In the genomic region with DNA sequence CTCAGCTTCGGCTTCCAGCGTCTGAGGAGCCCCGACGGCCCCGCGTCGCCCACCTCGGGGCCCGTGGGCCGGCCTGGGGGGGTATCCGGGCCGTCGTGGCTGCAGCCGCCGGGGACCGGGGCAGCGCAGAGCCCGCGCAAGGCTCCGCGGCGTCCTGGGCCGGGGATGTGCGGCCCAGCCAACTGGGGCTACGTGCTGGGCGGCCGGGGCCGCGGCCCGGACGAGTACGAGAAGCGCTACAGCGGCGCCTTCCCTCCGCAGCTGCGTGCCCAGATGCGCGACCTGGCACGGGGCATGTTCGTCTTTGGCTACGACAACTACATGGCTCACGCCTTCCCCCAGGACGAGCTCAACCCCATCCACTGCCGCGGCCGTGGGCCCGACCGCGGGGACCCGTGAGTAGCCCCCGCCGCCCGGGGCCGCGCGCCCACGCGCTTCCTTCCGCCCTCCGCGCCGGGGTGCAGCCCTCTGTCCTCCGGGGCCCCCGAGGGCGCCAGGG, we compare ENCODE assay signal across 1 cellular context.
TF ChIP-seq lines count a peak whose summit lies in the region.

No MANE protein-coding gene starts in this region.

TF ChIP-seq in K562, 482 proteins besides CTCF, POLR2A, EP300 and RAD21 (continued from another document and continues in another):
- TF ChIP-seq, protein P1, sequence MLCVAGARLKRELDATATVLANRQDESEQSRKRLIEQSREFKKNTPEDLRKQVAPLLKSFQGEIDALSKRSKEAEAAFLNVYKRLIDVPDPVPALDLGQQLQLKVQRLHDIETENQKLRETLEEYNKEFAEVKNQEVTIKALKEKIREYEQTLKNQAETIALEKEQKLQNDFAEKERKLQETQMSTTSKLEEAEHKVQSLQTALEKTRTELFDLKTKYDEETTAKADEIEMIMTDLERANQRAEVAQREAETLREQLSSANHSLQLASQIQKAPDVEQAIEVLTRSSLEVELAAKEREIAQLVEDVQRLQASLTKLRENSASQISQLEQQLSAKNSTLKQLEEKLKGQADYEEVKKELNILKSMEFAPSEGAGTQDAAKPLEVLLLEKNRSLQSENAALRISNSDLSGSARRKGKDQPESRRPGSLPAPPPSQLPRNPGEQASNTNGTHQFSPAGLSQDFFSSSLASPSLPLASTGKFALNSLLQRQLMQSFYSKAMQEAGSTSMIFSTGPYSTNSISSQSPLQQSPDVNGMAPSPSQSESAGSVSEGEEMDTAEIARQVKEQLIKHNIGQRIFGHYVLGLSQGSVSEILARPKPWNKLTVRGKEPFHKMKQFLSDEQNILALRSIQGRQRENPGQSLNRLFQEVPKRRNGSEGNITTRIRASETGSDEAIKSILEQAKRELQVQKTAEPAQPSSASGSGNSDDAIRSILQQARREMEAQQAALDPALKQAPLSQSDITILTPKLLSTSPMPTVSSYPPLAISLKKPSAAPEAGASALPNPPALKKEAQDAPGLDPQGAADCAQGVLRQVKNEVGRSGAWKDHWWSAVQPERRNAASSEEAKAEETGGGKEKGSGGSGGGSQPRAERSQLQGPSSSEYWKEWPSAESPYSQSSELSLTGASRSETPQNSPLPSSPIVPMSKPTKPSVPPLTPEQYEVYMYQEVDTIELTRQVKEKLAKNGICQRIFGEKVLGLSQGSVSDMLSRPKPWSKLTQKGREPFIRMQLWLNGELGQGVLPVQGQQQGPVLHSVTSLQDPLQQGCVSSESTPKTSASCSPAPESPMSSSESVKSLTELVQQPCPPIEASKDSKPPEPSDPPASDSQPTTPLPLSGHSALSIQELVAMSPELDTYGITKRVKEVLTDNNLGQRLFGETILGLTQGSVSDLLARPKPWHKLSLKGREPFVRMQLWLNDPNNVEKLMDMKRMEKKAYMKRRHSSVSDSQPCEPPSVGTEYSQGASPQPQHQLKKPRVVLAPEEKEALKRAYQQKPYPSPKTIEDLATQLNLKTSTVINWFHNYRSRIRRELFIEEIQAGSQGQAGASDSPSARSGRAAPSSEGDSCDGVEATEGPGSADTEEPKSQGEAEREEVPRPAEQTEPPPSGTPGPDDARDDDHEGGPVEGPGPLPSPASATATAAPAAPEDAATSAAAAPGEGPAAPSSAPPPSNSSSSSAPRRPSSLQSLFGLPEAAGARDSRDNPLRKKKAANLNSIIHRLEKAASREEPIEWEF (CRISPR knock-in tag; IDR thresholded peaks at IDR 0.05), result no peak
- no peak for TF ChIP-seq LEF1 (IDR thresholded peaks at IDR 0.05)
- TF ChIP-seq GTF2E2 (tag; IDR thresholded peaks at IDR 0.05), result peak; percentile 84; the same call in 1 of the 2 replicates
- TF ChIP-seq CREB3L1 (IDR thresholded peaks at IDR 0.05; ENCODE audit: borderline replicate concordance, low read depth), result peak; percentile 46; the same call in 1 of the 2 replicates
- TF ChIP-seq E2F4 (CRISPR knock-in tag; IDR thresholded peaks at IDR 0.05; ENCODE audit: low read depth), result 0 out of 2 replicates have a peak, but pooled peaks have one; percentile 11
- peak; percentile 92 for TF ChIP-seq RBBP5 (IDR thresholded peaks at IDR 0.05; ENCODE audit: borderline replicate concordance, insufficient read depth, low read length, poor library complexity, severe bottlenecking)
- TF ChIP-seq ZNF133 (CRISPR knock-in tag; IDR thresholded peaks at IDR 0.05), result no peak
- TF ChIP-seq PML (IDR thresholded peaks at IDR 0.05; ENCODE audit: low read length), result no peak
- TF ChIP-seq ETV6 (IDR thresholded peaks at IDR 0.05; ENCODE audit: borderline replicate concordance in 1 of 2, low read depth in 2 of 2, low read length in 1 of 2), result no peak
- TF ChIP-seq ETV6 (CRISPR knock-in tag; IDR thresholded peaks at IDR 0.05; ENCODE audit: borderline replicate concordance), result peak; percentile 34; the same call in 1 of the 2 replicates
- 0 out of 2 replicates have a peak, but pooled peaks have one; percentile 51 for TF ChIP-seq ZNF740 (CRISPR knock-in tag; IDR thresholded peaks at IDR 0.05)
- TF ChIP-seq ZNF740 (tag; IDR thresholded peaks at IDR 0.05), result no peak
- no peak for TF ChIP-seq ZNF696 (CRISPR knock-in tag; conservative IDR thresholded peaks at IDR 0.05)
- no peak for TF ChIP-seq NFIX (CRISPR knock-in tag; IDR thresholded peaks at IDR 0.05; ENCODE audit: low read depth)
- TF ChIP-seq ZBTB1 (CRISPR knock-in tag; IDR thresholded peaks at IDR 0.05; ENCODE audit: borderline replicate concordance, low read depth), result no peak
- TF ChIP-seq CTCFL (IDR thresholded peaks at IDR 0.05; ENCODE audit: borderline replicate concordance, insufficient read depth, low read depth, low read length, poor library complexity, severe bottlenecking), result no peak
- TF ChIP-seq BRD4 (IDR thresholded peaks at IDR 0.05), result peak; percentile 94; the same call in 1 of the 2 replicates
- no peak for TF ChIP-seq CBFB (CRISPR knock-in tag; IDR thresholded peaks at IDR 0.05)
- no peak for TF ChIP-seq CBX3 (IDR thresholded peaks at IDR 0.05; ENCODE audit: borderline replicate concordance in 1 of 2, low read length in 2 of 2)
- no peak; the same call in 1 of the 2 replicates for TF ChIP-seq MYC (IDR thresholded peaks at IDR 0.05; ENCODE audit: low read depth, low read length)
- no peak for TF ChIP-seq MYC (CRISPR knock-in tag; IDR thresholded peaks at IDR 0.05; ENCODE audit: borderline replicate concordance, low read depth)
- no peak for TF ChIP-seq CBX2 (IDR thresholded peaks at IDR 0.05; ENCODE audit: insufficient read depth, low read length, poor library complexity, severe bottlenecking)
- TF ChIP-seq TCF15 (CRISPR knock-in tag; IDR thresholded peaks at IDR 0.05), result no peak
- no peak for TF ChIP-seq EGR1 (conservative IDR thresholded peaks at IDR 0.05)
- 0 out of 2 replicates have a peak, but pooled peaks have one; percentile 41 for TF ChIP-seq NR3C1 (CRISPR knock-in tag; IDR thresholded peaks at IDR 0.05)
- TF ChIP-seq ZNF12 (CRISPR knock-in tag; IDR thresholded peaks at IDR 0.05), result 0 out of 2 replicates have a peak, but pooled peaks have one; percentile 6
- TF ChIP-seq GTF2A2 (tag; IDR thresholded peaks at IDR 0.05), result no peak
- TF ChIP-seq ZBTB7A (IDR thresholded peaks at IDR 0.05; ENCODE audit: borderline replicate concordance, control insufficient read depth, low read depth, low read length), result peak; percentile 74; the same call in 1 of the 2 replicates
- no peak; the same call in 1 of the 2 replicates for TF ChIP-seq USF1 (CRISPR knock-in tag; IDR thresholded peaks at IDR 0.05)
- TF ChIP-seq TGIF2 (CRISPR knock-in tag; IDR thresholded peaks at IDR 0.05), result peak; percentile 78; the same call in 1 of the 2 replicates
- peak; percentile 4 for TF ChIP-seq CCNT2 (IDR thresholded peaks at IDR 0.05; ENCODE audit: borderline replicate concordance, extremely low read depth, insufficient read length, low read depth, low read length)
- TF ChIP-seq ZNF561 (CRISPR knock-in tag; conservative IDR thresholded peaks at IDR 0.05), result no peak
- TF ChIP-seq RCOR1 (IDR thresholded peaks at IDR 0.05; ENCODE audit: borderline replicate concordance in 1 of 2, low read depth in 2 of 2, low read length in 2 of 2), result no peak
- TF ChIP-seq PHF20 (IDR thresholded peaks at IDR 0.05; ENCODE audit: partially characterized antibody), result no peak
